ENCODE assay signal across 8 cellular contexts in the genomic region with DNA sequence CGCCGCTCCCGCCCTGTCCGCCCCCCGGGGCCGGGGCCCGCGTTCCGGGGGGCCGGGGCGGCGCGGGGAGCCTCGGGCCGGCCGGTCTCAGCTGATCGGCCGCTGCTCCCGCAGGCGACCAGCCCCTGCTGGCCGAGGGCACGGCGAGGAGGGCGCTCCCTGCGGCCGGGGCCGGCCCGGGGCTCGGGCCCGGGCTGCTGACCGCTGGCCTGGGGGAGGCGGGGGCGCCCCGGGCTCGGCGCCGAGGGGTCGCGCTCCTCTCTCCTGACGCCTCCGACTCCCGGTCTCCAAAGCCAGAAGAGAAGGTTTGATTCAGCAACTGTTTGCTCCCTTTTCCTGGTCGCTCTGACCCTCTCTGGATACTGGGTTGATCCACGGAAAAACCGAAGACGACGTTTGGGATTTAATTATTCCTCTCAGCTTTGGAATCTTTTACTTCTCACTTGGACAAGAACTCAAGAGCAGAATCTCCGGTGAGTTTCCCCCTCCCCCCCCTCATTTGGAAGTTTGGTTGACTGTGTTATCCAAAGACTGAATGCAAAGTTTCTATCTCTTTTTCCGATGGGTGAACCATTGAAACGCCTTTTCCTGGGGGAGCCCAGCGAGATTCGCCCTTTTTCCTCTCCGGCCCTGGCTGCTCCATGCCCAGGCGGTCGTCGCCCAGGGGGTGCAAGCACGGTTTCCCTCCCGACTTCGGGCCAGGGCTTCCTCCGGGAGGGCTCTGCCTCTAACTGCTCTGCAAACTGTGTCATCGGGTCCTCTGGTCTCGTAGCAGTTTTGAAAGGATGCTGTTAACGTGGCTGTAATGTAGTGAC. TPM values are rescaled to one million over a fixed set of nuclear protein-coding genes. Genes with fewer than 3 reads are reported as not detected.
DNase-seq lines count a peak whose midpoint lies in the region; ATAC-seq, FAIRE-seq and TF ChIP-seq lines count a peak whose summit lies in the region.

No MANE protein-coding gene starts in this region.

- peak overlapping the region; percentile 94 to 98 for H3K27ac ChIP-seq in esophagus (ENCODE audit: low read depth in 2 of 2, low read length in 1 of 2)
- H3K27ac ChIP-seq in naive thymus-derived CD4-positive, alpha-beta T cell (ENCODE audit: low read depth, low read length), result peak overlapping the region; percentile 90

- peak overlapping the region; percentile 87 to 96 for H3K4me3 ChIP-seq in esophagus (ENCODE audit: low read depth in 1 of 2, low read length in 2 of 2)
- H3K4me3 ChIP-seq in naive thymus-derived CD4-positive, alpha-beta T cell (ENCODE audit: low read length), result peak overlapping the region; percentile 86

- H3K27me3 ChIP-seq in esophagus (ENCODE audit: control insufficient read depth in 1 of 2, insufficient read depth in 2 of 2, low read length in 2 of 2), result no peaks in the 10 kb centered on the region
- no peaks in the 10 kb centered on the region for H3K27me3 ChIP-seq in naive thymus-derived CD4-positive, alpha-beta T cell (ENCODE audit: control insufficient read depth in 2 of 2, insufficient read depth in 2 of 2, low read length in 2 of 2)

- ATAC-seq in GM19463 (IDR thresholded peaks at IDR 0.05; ENCODE audit: unreplicated experiment), result peak; percentile 10
- no peak for ATAC-seq in activated CD8-positive, alpha-beta T cell treated with anti-CD3 and anti-CD28 coated beads for 36 hours
- no peak for ATAC-seq in naive thymus-derived CD4-positive, alpha-beta T cell

- no peaks in the 10 kb centered on the region for H3K27me3 Mint-ChIP-seq in activated CD8-positive, alpha-beta T cell treated with anti-CD3 and anti-CD28 coated beads for 36 hours
- H3K27me3 Mint-ChIP-seq in naive thymus-derived CD4-positive, alpha-beta T cell, result peaks cover 0 to 3% (median 0%) of the 10 kb centered on the region in 5 donors

- peak overlapping the region; percentile 96 for H3K27ac Mint-ChIP-seq in activated CD8-positive, alpha-beta T cell treated with anti-CD3 and anti-CD28 coated beads for 36 hours
- peak overlapping the region; percentile 84 to 98 (median 95) for H3K27ac Mint-ChIP-seq in naive thymus-derived CD4-positive, alpha-beta T cell

- peaks cover 25% of the 10 kb centered on the region for H3K4me1 Mint-ChIP-seq in activated CD8-positive, alpha-beta T cell treated with anti-CD3 and anti-CD28 coated beads for 36 hours (ENCODE audit: low read depth)
- H3K4me1 Mint-ChIP-seq in naive thymus-derived CD4-positive, alpha-beta T cell, result peaks cover 25 to 48% (median 40%) of the 10 kb centered on the region in 7 donors

- H3K9me3 ChIP-seq in esophagus (ENCODE audit: control insufficient read depth in 2 of 2, insufficient read depth in 1 of 2, low read depth in 1 of 2, low read length in 1 of 2), result no peaks in the 10 kb centered on the region
- no peaks in the 10 kb centered on the region for H3K9me3 ChIP-seq in naive thymus-derived CD4-positive, alpha-beta T cell (ENCODE audit: control insufficient read depth in 2 of 3, low read length in 3 of 3)

- CTCF ChIA-PET in activated CD8-positive, alpha-beta T cell treated with anti-CD3 and anti-CD28 coated beads for 36 hours (lab: Charles Lee), result interaction anchor here (1.0 to 1.1 kb wide), 3 partner anchors 38 to 233 kb away, joined by 3 to 5 read pairs (median 3); partner anchors contain the start of gene POLD4
- CTCF ChIA-PET in naive thymus-derived CD4-positive, alpha-beta T cell (lab: Charles Lee), result interaction anchor here (0.6 to 1.5 kb wide), 6 partner anchors 10 to 120 kb away, joined by 3 to 5 read pairs (median 3); no protein-coding TSS in a partner anchor

- FAIRE-seq in urothelium cell line (lab: Jason Lieb, UNC), result no peak

- 0 to 1% methylated on average over 53 to 63 of the region's 63 CpGs for WGBS in esophagus, 2 donors

- H3K4me3 Mint-ChIP-seq in activated CD8-positive, alpha-beta T cell treated with anti-CD3 and anti-CD28 coated beads for 36 hours, result peak overlapping the region; percentile 100
- H3K4me3 Mint-ChIP-seq in naive thymus-derived CD4-positive, alpha-beta T cell, result peak overlapping the region; percentile 95 to 99 (median 98)

- intact Hi-C loops in activated CD8-positive, alpha-beta T cell treated with anti-CD3 and anti-CD28 coated beads for 36 hours (cut with micrococcal nuclease), result no loop called here
- intact Hi-C loops in naive thymus-derived CD4-positive, alpha-beta T cell (cut with micrococcal nuclease), result loop anchor here (1.0 to 5.0 kb wide), 13 partner anchors 37 to 502 kb away; partner anchors contain the start of genes RBM14 (in 2 of the 2), RCE1 (in 2 of the 2), AIP (in 1 of the 2) and CDK2AP2 (in 1 of the 2)

- H3K36me3 Mint-ChIP-seq in activated CD8-positive, alpha-beta T cell treated with anti-CD3 and anti-CD28 coated beads for 36 hours (ENCODE audit: low read depth), result peaks cover 23% of the 10 kb centered on the region
- H3K36me3 Mint-ChIP-seq in naive thymus-derived CD4-positive, alpha-beta T cell, result peaks cover 5 to 14% (median 7%) of the 10 kb centered on the region in 5 donors

- peaks cover 0 to 2% of the 10 kb centered on the region in 2 donors for H3K36me3 ChIP-seq in esophagus (ENCODE audit: control insufficient read depth in 2 of 2, insufficient read depth in 2 of 2, low read length in 1 of 2)
- H3K36me3 ChIP-seq in naive thymus-derived CD4-positive, alpha-beta T cell (ENCODE audit: control insufficient read depth in 2 of 3, insufficient read depth in 3 of 3, low read length in 3 of 3), result peaks cover 0 to 4% (median 0%) of the 10 kb centered on the region in 3 experiments

- no peak for TF ChIP-seq CTCF in activated CD8-positive, alpha-beta T cell treated with anti-CD3 and anti-CD28 coated beads for 36 hours (IDR thresholded peaks at IDR 0.05)

- peak; percentile 29 for DNase-seq in Daoy (ENCODE audit: low read depth)
- DNase-seq in HuH-7.5 (ENCODE audit: low spot score), result peak; percentile 94
- peak; percentile 35 for DNase-seq in activated CD8-positive, alpha-beta T cell treated with anti-CD3 and anti-CD28 coated beads for 36 hours
- DNase-seq in naive thymus-derived CD4-positive, alpha-beta T cell, result peak in 8 of 9 donors; percentile 17 to 45 (median 29)
- peak; percentile 47 for DNase-seq in urothelium cell line (ENCODE audit: low spot score)
- DNase-seq in GDM1 (lab: John Stamatoyannopoulos, UW), result no peak

- H3K4me1 ChIP-seq in esophagus (ENCODE audit: control insufficient read depth in 2 of 2, insufficient read depth in 2 of 2, low read length in 1 of 2), result peaks cover 0 to 2% of the 10 kb centered on the region in 2 donors
- peaks cover 3 to 7% of the 10 kb centered on the region in 2 donors for H3K4me1 ChIP-seq in naive thymus-derived CD4-positive, alpha-beta T cell (ENCODE audit: control insufficient read depth in 2 of 2, insufficient read depth in 2 of 2, low read length in 2 of 2)

- POLR2A ChIA-PET in activated CD8-positive, alpha-beta T cell treated with anti-CD3 and anti-CD28 coated beads for 36 hours (lab: Charles Lee), result interaction anchor here (2.0 kb wide), 1 partner anchor 24 kb away, joined by 5 read pairs; no protein-coding TSS in a partner anchor
- POLR2A ChIA-PET in naive thymus-derived CD4-positive, alpha-beta T cell (lab: Charles Lee), result interaction anchor here (0.5 to 6.0 kb wide), 13 partner anchors 15 to 510 kb away, joined by 3 to 72 read pairs (median 3); partner anchors contain the start of genes NUDT8 and POLD4

- H3K9me3 Mint-ChIP-seq in activated CD8-positive, alpha-beta T cell treated with anti-CD3 and anti-CD28 coated beads for 36 hours, result no peaks in the 10 kb centered on the region
- peaks cover 0 to 1% (median 0%) of the 10 kb centered on the region in 11 donors for H3K9me3 Mint-ChIP-seq in naive thymus-derived CD4-positive, alpha-beta T cell

RNA-seq across cellular contexts. Expression of gene KDM2A, which starts 0.7 kb away (rescaled TPM):
- total RNA-seq in Daoy (2014; rRNA removed; shearing (Covaris generic)), result 24.6 and 31.8 TPM in 2 replicates
- 10 to 100 TPM; 79.6 to 88.1 TPM for total RNA-seq in activated CD8-positive, alpha-beta T cell treated with anti-CD3 and anti-CD28 coated beads for 36 hours
- 10 to 100 TPM; 36.8 to 54.9 TPM for polyA plus RNA-seq in esophagus
- 100 to 1,000 TPM; 146 to 298 (median 233) TPM for total RNA-seq in naive thymus-derived CD4-positive, alpha-beta T cell
- 10 to 100 TPM in 1 of 2 donors, 1 to 10 TPM in 1; 8.7 to 18.6 TPM for polyA plus RNA-seq in naive thymus-derived CD4-positive, alpha-beta T cell
